Comparison of ENCODE assay signal across 8 cellular contexts in genomic region chr16:67245674-67246080, GRCh38. TPM values are rescaled to one million over a fixed set of nuclear protein-coding genes. Genes with fewer than 3 reads are reported as not detected.
DNase-seq lines count a peak whose midpoint lies in the region; ATAC-seq and TF ChIP-seq lines count a peak whose summit lies in the region.

No MANE protein-coding gene starts in this region.

- H2BK5ac ChIP-seq in mesendoderm (ENCODE audit: low read length): peak overlapping the region; percentile 71

- no peak overlapping the region for H2AK5ac ChIP-seq in mesendoderm (ENCODE audit: low read length)

- H2BK120ac ChIP-seq in mesendoderm (ENCODE audit: low read depth, low read length): no peak overlapping the region

- H3K4me1 ChIP-seq in heart left ventricle (peaks cover 34 to 87% (median 67%) of the 10 kb centered on the region in 12 donors), mesendoderm (ENCODE audit: control insufficient read depth, low read depth, low read length) (peaks cover 31% of the 10 kb centered on the region), uterus (peaks cover 0 to 18% of the 10 kb centered on the region in 2 donors)

- TF ChIP-seq POLR2A in heart left ventricle (IDR thresholded peaks at IDR 0.05) (no peak), uterus (IDR thresholded peaks at IDR 0.05) (no peak)

- H3K27me3 Mint-ChIP-seq in brain: peaks cover 21% of the 10 kb centered on the region

- no peak overlapping the region for H4K5ac ChIP-seq in mesendoderm (ENCODE audit: low read length)

- intact Hi-C loops in heart left ventricle (cut with DNase I): loop anchor here in 2 of 10 donors (2.0 to 5.0 kb wide), 4 partner anchors 19 to 73 kb away; partner anchors contain the start of genes NOL3 (in 2 of the 2), E2F4 (in 1 of the 2), EXOC3L1 (in 1 of the 2) and TMEM208 (in 1 of the 2)
- intact Hi-C loops in Right ventricle myocardium superior (cut with DNase I): no loop called here
- intact Hi-C loops in uterus (cut with DNase I; ENCODE audit: low total_unique reads): no loop called here

- peaks cover 12% of the 10 kb centered on the region for H3K79me2 ChIP-seq in mesendoderm (ENCODE audit: control insufficient read depth, insufficient read depth, low read length)

- peaks cover 12% of the 10 kb centered on the region for H3K79me1 ChIP-seq in mesendoderm (ENCODE audit: low read length)

- H3K27ac ChIP-seq in heart left ventricle (peak overlapping the region; percentile 82 to 100 (median 94)), mesendoderm (ENCODE audit: low read depth, low read length) (peak overlapping the region; percentile 90), uterus (peak overlapping the region; percentile 80 to 81)

- peak overlapping the region; percentile 94 for H3K56ac ChIP-seq in mesendoderm (ENCODE audit: low read length)

- H4K8ac ChIP-seq in mesendoderm (ENCODE audit: low read depth, low read length): no peak overlapping the region

- H3K23ac ChIP-seq in mesendoderm (ENCODE audit: low read length): no peak overlapping the region

- no peak for TF ChIP-seq CTCF in heart left ventricle (IDR thresholded peaks at IDR 0.05)
- no peak for TF ChIP-seq CTCF in brain (conservative IDR thresholded peaks at IDR 0.05)
- no peak for TF ChIP-seq CTCF in uterus (IDR thresholded peaks at IDR 0.05)

- peak overlapping the region; percentile 85 to 96 (median 88) for H3K4me3 Mint-ChIP-seq in brain

- no peak for ATAC-seq in heart left ventricle
- no peak for ATAC-seq in Right ventricle myocardium superior (ENCODE audit: poor library complexity)
- no peak for ATAC-seq in HG02981 (IDR thresholded peaks at IDR 0.05; ENCODE audit: unreplicated experiment)
- ATAC-seq in GM18502 (IDR thresholded peaks at IDR 0.05; ENCODE audit: poor library complexity, unreplicated experiment): no peak

- no peaks in the 10 kb centered on the region for H3K36me3 Mint-ChIP-seq in brain

- WGBS in heart left ventricle, 4 donors: 4 to 12% (median 8%) methylated on average over 7 to 8 of the region's 8 CpGs
- WGBS in mesendoderm (ENCODE audit: extremely low coverage, insufficient coverage, low lambda C conversion rate): no CpG with 5 or more reads among the region's 8 CpGs

- H3K9me3 ChIP-seq in heart left ventricle: no peaks in the 10 kb centered on the region
- H3K9me3 ChIP-seq in uterus: no peaks in the 10 kb centered on the region

- H3K36me3 ChIP-seq in heart left ventricle (peaks cover 0 to 5% (median 0%) of the 10 kb centered on the region in 9 donors), mesendoderm (ENCODE audit: control insufficient read depth, insufficient read depth, low read length) (no peaks in the 10 kb centered on the region), uterus (no peaks in the 10 kb centered on the region)

- H3K4me3 ChIP-seq in heart left ventricle (peak overlapping the region; percentile 56 to 94 (median 86)), mesendoderm (ENCODE audit: low read length) (peak overlapping the region; percentile 27), uterus (peak overlapping the region; percentile 62 to 66)

- peak overlapping the region; percentile 65 for H3K4me2 ChIP-seq in mesendoderm (ENCODE audit: low read length)

- H3K27me3 ChIP-seq in heart left ventricle (peaks cover 0 to 10% (median 0%) of the 10 kb centered on the region in 9 donors), mesendoderm (ENCODE audit: insufficient read depth, low read length, poor library complexity) (peaks cover 4% of the 10 kb centered on the region), uterus (peaks cover 0 to 3% of the 10 kb centered on the region in 2 donors)

- peak overlapping the region; percentile 85 for H3K9ac ChIP-seq in mesendoderm (ENCODE audit: low read length)

- H3K4ac ChIP-seq in mesendoderm (ENCODE audit: low read depth, low read length): no peak overlapping the region

- peaks cover 37% of the 10 kb centered on the region for H3K4me1 Mint-ChIP-seq in brain

- peak overlapping the region in 2 of 5 experiments; percentile 85 to 92 for H3K27ac Mint-ChIP-seq in brain

- no peak for DNase-seq in heart left ventricle
- no peak for DNase-seq in Right ventricle myocardium superior
- DNase-seq in mesendoderm: no peak
- no peak for DNase-seq in uterus
- DNase-seq in NCI-H2107 (lab: John Stamatoyannopoulos, UW): no peak

- no peak overlapping the region for H2BK15ac ChIP-seq in mesendoderm (replicated peaks; ENCODE audit: low read depth)

- H3K18ac ChIP-seq in mesendoderm (ENCODE audit: low read length): peak overlapping the region; percentile 5

- H3K9me3 Mint-ChIP-seq in brain: no peaks in the 10 kb centered on the region

RNA-seq across cellular contexts. Expression of gene FHOD1, which starts 1.6 kb away (rescaled TPM):
- 10 to 100 TPM in 8 of 9 donors, 1 to 10 TPM in 1; 9.6 to 30.3 (median 18.0) TPM for total RNA-seq in heart left ventricle
- polyA plus RNA-seq in heart left ventricle: 10 to 100 TPM; 13.1 to 26.6 TPM
- total RNA-seq in Right ventricle myocardium superior: 13.5 TPM
- polyA plus RNA-seq in brain (ENCODE audit: insufficient read depth, low read depth, low replicate concordance): 5.4 TPM
- polyA plus RNA-seq in mesendoderm (2013, experiment 1 of 2): 37.1 TPM
- 37.3 TPM for polyA plus RNA-seq in mesendoderm (2013, experiment 2 of 2)
- total RNA-seq in uterus: 10 to 100 TPM in 3 of 4 donors, 1 to 10 TPM in 1; 2.3 to 37.6 (median 11.8) TPM

RNA-seq across cellular contexts. Expression of gene SLC9A5, which starts 3.1 kb away (rescaled TPM):
- 1 to 10 TPM in 6 of 9 donors, under 1 TPM in 3; 0.16 to 2.0 (median 1.3) TPM for total RNA-seq in heart left ventricle
- 1 to 10 TPM in 1 of 2 donors, under 1 TPM in 1; 0.29 to 1.0 TPM for polyA plus RNA-seq in heart left ventricle
- 0.83 TPM for total RNA-seq in Right ventricle myocardium superior
- polyA plus RNA-seq in brain (ENCODE audit: insufficient read depth, low read depth, low replicate concordance): 0.90 TPM
- polyA plus RNA-seq in mesendoderm (2013, experiment 1 of 2): 1.1 TPM
- polyA plus RNA-seq in mesendoderm (2013, experiment 2 of 2): 0.95 TPM
- total RNA-seq in uterus: 1 to 10 TPM in 2 of 4 donors, under 1 TPM in 1, not detected in 1; 0.55 to 1.9 (median 1.3) TPM

RNA-seq across cellular contexts. Expression of gene TMEM208, which starts 18.7 kb away (rescaled TPM):
- total RNA-seq in heart left ventricle (10 to 100 TPM in 6 of 9 donors, 1 to 10 TPM in 3; 6.2 to 21.8 (median 11.9) TPM), Right ventricle myocardium superior (11.0 TPM), uterus (10 to 100 TPM; 10.2 to 57.9 (median 27.3) TPM)
- polyA plus RNA-seq in heart left ventricle (10 to 100 TPM; 49.5 to 79.7 TPM), brain (ENCODE audit: insufficient read depth, low read depth, low replicate concordance) (80.3 TPM)
- 37.1 TPM for polyA plus RNA-seq in mesendoderm (2013, experiment 1 of 2)
- polyA plus RNA-seq in mesendoderm (2013, experiment 2 of 2): 34.1 TPM

RNA-seq across cellular contexts. Expression of gene PLEKHG4, which starts 33.7 kb away (rescaled TPM):
- total RNA-seq in heart left ventricle (1 to 10 TPM in 4 of 9 donors, under 1 TPM in 5; 0.44 to 4.0 (median 0.94) TPM), Right ventricle myocardium superior (0.89 TPM), uterus (10 to 100 TPM in 2 of 4 donors, 1 to 10 TPM in 2; 6.8 to 45.3 (median 17.1) TPM)
- polyA plus RNA-seq in heart left ventricle (1 to 10 TPM; 1.2 to 1.4 TPM), brain (ENCODE audit: insufficient read depth, low read depth, low replicate concordance) (11.1 TPM)
- 1.8 TPM for polyA plus RNA-seq in mesendoderm (2013, experiment 1 of 2)
- 2.0 TPM for polyA plus RNA-seq in mesendoderm (2013, experiment 2 of 2)

RNA-seq across cellular contexts. Expression of gene ELMO3, which starts 46.7 kb away (rescaled TPM):
- total RNA-seq in heart left ventricle: 1 to 10 TPM in 1 of 9 donors, under 1 TPM in 8; 0.32 to 1.8 (median 0.65) TPM
- under 1 TPM; 0.68 to 0.91 TPM for polyA plus RNA-seq in heart left ventricle
- 0.54 TPM for total RNA-seq in Right ventricle myocardium superior
- polyA plus RNA-seq in brain (ENCODE audit: insufficient read depth, low read depth, low replicate concordance): 6.5 TPM
- 2.1 TPM for polyA plus RNA-seq in mesendoderm (2013, experiment 1 of 2)
- 2.1 TPM for polyA plus RNA-seq in mesendoderm (2013, experiment 2 of 2)
- 1 to 10 TPM in 2 of 4 donors, not detected in 2; 1.6 to 5.4 TPM for total RNA-seq in uterus

Comparison
In these comparisons a context has a peak if more than half of its experiments do, and no peak if none do; other contexts are left out.
1. H3K4me3 ChIP-seq: peak in every context shown above with its lines; median percentile 86 in heart left ventricle; 64 in uterus; 27 in mesendoderm.